Comparison of ENCODE assay signal across 11 cellular contexts in genomic region chr11:35257287-35257686, GRCh38.
DNase-seq lines count a peak whose midpoint lies in the region; ATAC-seq, FAIRE-seq and TF ChIP-seq lines count a peak whose summit lies in the region.
"Had no signal": no experiment of that assay in that cellular context is flagged by ENCODE, and none has a peak within 500 bp of the region (broad histone marks: within the 10 kb centered on the region; RNA-seq: fewer than 3 reads in every experiment).

No MANE protein-coding gene starts in this region.

- no peaks in the 10 kb centered on the region for H3K36me3 Mint-ChIP-seq in activated T-cell treated with anti-CD3 and anti-CD28 coated beads, Interleukin-2, amount 50 U/mL, for 4 hours (ENCODE audit: insufficient read depth)
- H3K36me3 Mint-ChIP-seq: mesothelial cell of epicardium had no signal

- H3K4me3 ChIP-seq in spleen (peak overlapping the region in 1 of 8 donors; percentile 26), kidney (ENCODE audit: low read length in 2 of 2) (no peak overlapping the region)

- H3K4me1 Mint-ChIP-seq in activated T-cell treated with anti-CD3 and anti-CD28 coated beads, Interleukin-2, amount 50 U/mL, for 4 hours (ENCODE audit: low read depth) = peaks cover 34% of the 10 kb centered on the region
- H3K4me1 Mint-ChIP-seq: mesothelial cell of epicardium had no signal

- H3K9ac ChIP-seq in kidney (ENCODE audit: low read length in 2 of 2) = no peak overlapping the region

- H3K9me3 Mint-ChIP-seq in activated T-cell treated with anti-CD3 and anti-CD28 coated beads, Interleukin-2, amount 50 U/mL, for 4 hours = no peaks in the 10 kb centered on the region
- H3K9me3 Mint-ChIP-seq: activated T-helper 1 cell treated with anti-CD3 and anti-CD28 coated beads, Interleukin-12 subunit alpha, Interleukin-12 subunit beta, Interleukin-2, Interleukin-4 antibody, amounts not matched to agents 30 ng/mL and 10 ng/mL and 1 ng/mL, durations not matched to agents 14 hours and 24 hours and 36 hours; mesothelial cell of epicardium had no signal

- H3K27me3 ChIP-seq in spleen (replicated peaks in 1 of 7) = no peaks in the 10 kb centered on the region

- H3K4me1 ChIP-seq in spleen (peaks cover 0 to 29% (median 9%) of the 10 kb centered on the region in 6 donors), kidney (ENCODE audit: control insufficient read depth in 1 of 2, insufficient read depth in 1 of 2, low read depth in 1 of 2, low read length in 2 of 2) (no peaks in the 10 kb centered on the region)

- intact Hi-C loops in spleen (cut with DNase I; ENCODE audit: low total_unique reads) (no loop called here), kidney (cut with DNase I) (no loop called here)

- no peaks in the 10 kb centered on the region for H3K36me3 ChIP-seq in spleen
- no peaks in the 10 kb centered on the region for H3K36me3 ChIP-seq in kidney (ENCODE audit: control insufficient read depth in 1 of 2, insufficient read depth in 2 of 2, low read length in 2 of 2)

- peak overlapping the region in 5 of 8 donors; percentile 0 to 84 (median 73) for H3K27ac ChIP-seq in spleen
- no peak overlapping the region for H3K27ac ChIP-seq in kidney (ENCODE audit: low read depth in 2 of 2, low read length in 2 of 2)

- TF ChIP-seq CTCF in spleen (IDR thresholded peaks at IDR 0.05 in 8 of 11, conservative IDR thresholded peaks at IDR 0.05 in 3 of 11) (no peak), kidney (IDR thresholded peaks at IDR 0.05; ENCODE audit: borderline replicate concordance, extremely low read depth, insufficient read depth) (no peak)

- H3K4me3 Mint-ChIP-seq in activated T-cell treated with anti-CD3 and anti-CD28 coated beads, Interleukin-2, amount 50 U/mL, for 4 hours = no peak overlapping the region
- H3K4me3 Mint-ChIP-seq: activated T-helper 1 cell treated with anti-CD3 and anti-CD28 coated beads, Interleukin-12 subunit alpha, Interleukin-12 subunit beta, Interleukin-2, Interleukin-4 antibody, amounts not matched to agents 30 ng/mL and 10 ng/mL and 1 ng/mL, durations not matched to agents 14 hours and 24 hours and 36 hours; mesothelial cell of epicardium had no signal

- TF ChIP-seq POLR2A in spleen (IDR thresholded peaks at IDR 0.05) = no peak

- no peak for DNase-seq in activated T-cell treated with anti-CD3 and anti-CD28 coated beads, Interleukin-2, amount 50 U/mL, for 4 hours
- DNase-seq in activated T-cell treated with anti-CD3 and anti-CD28 coated beads for 4 hours (no peak), spleen (no peak), islet precursor cell (no peak), kidney (no peak), RKO (ENCODE audit: low spot score) (no peak)
- DNase-seq: erythroblast had no signal

- no peaks in the 10 kb centered on the region for H3K27me3 Mint-ChIP-seq in activated T-cell treated with anti-CD3 and anti-CD28 coated beads, Interleukin-2, amount 50 U/mL, for 4 hours (ENCODE audit: low read depth)

- no peak for FAIRE-seq in kidney (lab: Jason Lieb, UNC)

- H3K9me3 ChIP-seq in spleen (no peaks in the 10 kb centered on the region), kidney (ENCODE audit: control insufficient read depth in 1 of 2, low read length in 2 of 2) (no peaks in the 10 kb centered on the region)

- WGBS in spleen, 5 donors = 15 to 22% (median 21%) methylated on average over 2 of the region's 2 CpGs

- ATAC-seq in activated T-cell treated with anti-CD3 and anti-CD28 coated beads, Interleukin-2, amount 50 U/mL, for 4 hours = peak; percentile 85 to 98
- ATAC-seq in GM21737 (IDR thresholded peaks at IDR 0.05; ENCODE audit: unreplicated experiment) (peak; percentile 99), HG03520 (IDR thresholded peaks at IDR 0.05; ENCODE audit: unreplicated experiment) (peak; percentile 98)

Comparison
In these comparisons a context has a peak if more than half of its experiments do, and no peak if none do; other contexts are left out.
1. H3K27ac ChIP-seq: peak in spleen (5 of 8); none in kidney (0 of 2).
2. Peak in every context shown above with its lines, with median percentiles within 50 percentile points of each other: ATAC-seq.